18 cellular contexts compared by ENCODE assay signal in genomic region chr10:78714225-78714624, GRCh38.
A peak's percentile ranks its signal among the peaks of the same experiment; 100 is the strongest.
DNase-seq lines count a peak whose midpoint lies in the region; ATAC-seq, FAIRE-seq and TF ChIP-seq lines count a peak whose summit lies in the region.
"Had no signal": no experiment of that assay in that cellular context is flagged by ENCODE, and none has a peak within 500 bp of the region (broad histone marks: within the 10 kb centered on the region; RNA-seq: fewer than 3 reads in every experiment).

No MANE protein-coding gene starts in this region.

- H3K4me2 ChIP-seq in neural cell (ENCODE audit: low read length), result no peak overlapping the region

- no peaks in the 10 kb centered on the region for H3K4me1 ChIP-seq in kidney (ENCODE audit: control insufficient read depth in 1 of 2, insufficient read depth in 1 of 2, low read depth in 1 of 2, low read length in 2 of 2)

- no peak overlapping the region for H2AFZ ChIP-seq in neural cell (ENCODE audit: low read depth, low read length)
- H2AFZ ChIP-seq: GM23248 had no signal

- H3K9me3 ChIP-seq in neural cell (ENCODE audit: low read length), result no peaks in the 10 kb centered on the region
- H3K9me3 ChIP-seq in kidney (ENCODE audit: control insufficient read depth in 1 of 2, low read length in 2 of 2), result no peaks in the 10 kb centered on the region

- no peaks in the 10 kb centered on the region for H3K79me2 ChIP-seq in neural cell (replicated peaks; ENCODE audit: insufficient read depth, low read length)

- H3K9ac ChIP-seq in neural cell (ENCODE audit: low read length) (no peak overlapping the region), kidney (ENCODE audit: low read length in 2 of 2) (no peak overlapping the region)
- H3K9ac ChIP-seq: GM23248 had no signal

- H3K9me2 ChIP-seq in neural cell (ENCODE audit: insufficient read depth, low read length), result no peaks in the 10 kb centered on the region

- H3K4me3 ChIP-seq in neural cell (ENCODE audit: low read length), result peak overlapping the region; percentile 14
- no peak overlapping the region for H3K4me3 ChIP-seq in kidney (ENCODE audit: low read length in 2 of 2)
- H3K4me3 ChIP-seq: GM23248 had no signal

- peaks cover 23% of the 10 kb centered on the region for H3K4me1 Mint-ChIP-seq in stimulated activated naive CD8-positive, alpha-beta T cell treated with anti-CD3 and anti-CD28 coated beads, Interleukin-15, Interleukin-2, amounts not matched to agents 100 ng/mL and 50 ng/mL, for 24 hours (ENCODE audit: low read depth)
- H3K4me1 Mint-ChIP-seq: CD4-positive, alpha-beta memory T cell had no signal

- TF ChIP-seq RAD21 in neural cell (conservative IDR thresholded peaks at IDR 0.05), result no peak

- peak overlapping the region; percentile 18 for H3K27ac Mint-ChIP-seq in stimulated activated naive CD8-positive, alpha-beta T cell treated with anti-CD3 and anti-CD28 coated beads, Interleukin-15, Interleukin-2, amounts not matched to agents 100 ng/mL and 50 ng/mL, for 24 hours
- H3K27ac Mint-ChIP-seq: CD4-positive, alpha-beta memory T cell had no signal

- H3K27me3 Mint-ChIP-seq in stimulated activated naive CD8-positive, alpha-beta T cell treated with anti-CD3 and anti-CD28 coated beads, Interleukin-15, Interleukin-2, amounts not matched to agents 100 ng/mL and 50 ng/mL, for 24 hours, result peaks cover 26% of the 10 kb centered on the region

- H3K36me3 ChIP-seq in neural cell (ENCODE audit: insufficient read depth, low read length) (no peaks in the 10 kb centered on the region), kidney (ENCODE audit: control insufficient read depth in 1 of 2, insufficient read depth in 2 of 2, low read length in 2 of 2) (no peaks in the 10 kb centered on the region)

- FAIRE-seq in kidney (lab: Jason Lieb, UNC), result no peak
- FAIRE-seq: GM12892, H1 had no signal

- DNase-seq in stimulated activated naive CD8-positive, alpha-beta T cell treated with anti-CD3 and anti-CD28 coated beads, Interleukin-15, Interleukin-2, amounts not matched to agents 100 U/mL and 50 U/mL, for 24 hours, result no peak
- peak; percentile 39 for DNase-seq in astrocyte of the hippocampus (ENCODE audit: low read depth, low spot score)
- no peak for DNase-seq in SIG-M5 treated with dmso at 0.1 percent for 504 hours (lab: John Stamatoyannopoulos, UW; ENCODE audit: unreplicated experiment)
- no peak for DNase-seq in kidney
- DNase-seq: C1 segment of cervical spinal cord; Calu3; CD4-positive, alpha-beta memory T cell; COR-L47; DMS53; DMS79 treated with DMSO at 0.1 percent for 48 hours; GF-D8; GM23248; H7; HCEC 1CT had no signal

- ATAC-seq in stimulated activated naive CD8-positive, alpha-beta T cell treated with anti-CD3 and anti-CD28 coated beads, Interleukin-15, Interleukin-2, amounts not matched to agents 100 U/mL and 50 U/mL, for 24 hours, result no peak

- H3K27ac ChIP-seq in neural cell (ENCODE audit: low read length) (peak overlapping the region; percentile 52), kidney (ENCODE audit: low read depth in 2 of 2, low read length in 2 of 2) (no peak overlapping the region)
- H3K27ac ChIP-seq: GM23248 had no signal

- intact Hi-C loops in kidney (cut with DNase I), result no loop called here

- H3K4me3 Mint-ChIP-seq in stimulated activated naive CD8-positive, alpha-beta T cell treated with anti-CD3 and anti-CD28 coated beads, Interleukin-15, Interleukin-2, amounts not matched to agents 100 ng/mL and 50 ng/mL, for 24 hours, result no peak overlapping the region
- H3K4me3 Mint-ChIP-seq: CD4-positive, alpha-beta memory T cell had no signal

- TF ChIP-seq EP300 in neural cell (conservative IDR thresholded peaks at IDR 0.05; ENCODE audit: poor library complexity, severe bottlenecking), result no peak

- H3K27me3 ChIP-seq in neural cell (ENCODE audit: insufficient read depth, low read depth, low read length), result no peaks in the 10 kb centered on the region

- no peaks in the 10 kb centered on the region for H4K20me1 ChIP-seq in neural cell (ENCODE audit: insufficient read depth)

- peaks cover 6% of the 10 kb centered on the region for H3K9me3 Mint-ChIP-seq in stimulated activated naive CD8-positive, alpha-beta T cell treated with anti-CD3 and anti-CD28 coated beads, Interleukin-15, Interleukin-2, amounts not matched to agents 100 ng/mL and 50 ng/mL, for 24 hours
- H3K9me3 Mint-ChIP-seq: CD4-positive, alpha-beta memory T cell had no signal

- no peak for TF ChIP-seq CTCF in neural cell (IDR thresholded peaks at IDR 0.05; ENCODE audit: poor library complexity, severe bottlenecking)
- TF ChIP-seq CTCF in kidney (IDR thresholded peaks at IDR 0.05; ENCODE audit: borderline replicate concordance, extremely low read depth, insufficient read depth), result no peak

- no peaks in the 10 kb centered on the region for H3K36me3 Mint-ChIP-seq in stimulated activated naive CD8-positive, alpha-beta T cell treated with anti-CD3 and anti-CD28 coated beads, Interleukin-15, Interleukin-2, amounts not matched to agents 100 ng/mL and 50 ng/mL, for 24 hours (ENCODE audit: low read depth)
- H3K36me3 Mint-ChIP-seq: CD4-positive, alpha-beta memory T cell had no signal

- H3F3A ChIP-seq in neural cell (ENCODE audit: insufficient read depth, low read length, poor library complexity, severe bottlenecking), result no peaks in the 10 kb centered on the region

TF ChIP-seq in neural cell, 6 proteins besides CTCF, POLR2A, EP300 and RAD21:
- TF ChIP-seq EZH2 (IDR thresholded peaks at IDR 0.05; ENCODE audit: borderline replicate concordance, insufficient read depth, low read length, poor library complexity, severe bottlenecking), result no peak
- TF ChIP-seq TAF1 (IDR thresholded peaks at IDR 0.05; ENCODE audit: low read depth), result no peak
- TF ChIP-seq REST (IDR thresholded peaks at IDR 0.05; ENCODE audit: borderline replicate concordance), result no peak
- TF ChIP-seq SMC3 (conservative IDR thresholded peaks at IDR 0.05; ENCODE audit: poor library complexity), result no peak
- no peak for TF ChIP-seq POLR2AphosphoS5 (IDR thresholded peaks at IDR 0.05)
- no peak for TF ChIP-seq MXI1 (conservative IDR thresholded peaks at IDR 0.05; ENCODE audit: poor library complexity, severe bottlenecking)
